14 cellular contexts compared by ENCODE assay signal in genomic region chr11:45060707-45061106, GRCh38.
DNase-seq lines count a peak whose midpoint lies in the region; ATAC-seq, FAIRE-seq and TF ChIP-seq lines count a peak whose summit lies in the region.
"Had no signal": no experiment of that assay in that cellular context is flagged by ENCODE, and none has a peak within 500 bp of the region (broad histone marks: within the 10 kb centered on the region; RNA-seq: fewer than 3 reads in every experiment).

No MANE protein-coding gene starts in this region.

- H4K91ac ChIP-seq in IMR-90 (ENCODE audit: insufficient read depth, low read depth, low read length), result no peak overlapping the region

- H3K4me1 ChIP-seq in A549 (0 out of 3 replicates have a peak, but pooled peaks cover 4% of the 10 kb centered on the region), IMR-90 (ENCODE audit: control insufficient read depth, insufficient read depth, low read length) (peaks cover 3% of the 10 kb centered on the region; the same call in 1 of the 2 replicates), neutrophil (ENCODE audit: control insufficient read depth in 1 of 2, insufficient read depth in 1 of 2, low read depth in 1 of 2, low read length in 1 of 2) (peaks cover 25 to 32% of the 10 kb centered on the region in 2 experiments), small intestine (ENCODE audit: control insufficient read depth in 2 of 2, insufficient read depth in 1 of 2, low read depth in 1 of 2, low read length in 1 of 2) (no peaks in the 10 kb centered on the region)
- H3K4me1 ChIP-seq: Caco-2, HAP-1 had no signal

- peak; percentile 68 for FAIRE-seq in A549 (lab: Jason Lieb, UNC)
- FAIRE-seq in small intestine (lab: Jason Lieb, UNC), result no peak
- FAIRE-seq: GM12891, H1 had no signal

- peaks cover 14% of the 10 kb centered on the region for H3K27me3 ChIP-seq in IMR-90 (ENCODE audit: control insufficient read depth, insufficient read depth, low read length)
- no peaks in the 10 kb centered on the region for H3K27me3 ChIP-seq in neutrophil
- H3K27me3 ChIP-seq in small intestine (ENCODE audit: control insufficient read depth in 2 of 2, insufficient read depth in 2 of 2, low read length in 2 of 2), result no peaks in the 10 kb centered on the region

- H3K9ac ChIP-seq in IMR-90 (ENCODE audit: low read depth, low read length), result no peak overlapping the region

- H3K4ac ChIP-seq in IMR-90 (ENCODE audit: low read depth, low read length), result no peak overlapping the region

- TF ChIP-seq CTCF in A549 (IDR thresholded peaks at IDR 0.05) (no peak), IMR-90 (conservative IDR thresholded peaks at IDR 0.05; ENCODE audit: low read depth, low read length) (no peak), neutrophil (IDR thresholded peaks at IDR 0.05) (no peak)

- dilution Hi-C loops in IMR-90 (cut with HindIII; ENCODE audit: low sequenced_read_pairs, unreplicated experiment), result no loop called here

- H3K23ac ChIP-seq in IMR-90 (ENCODE audit: low read depth, low read length), result no peak overlapping the region

- no peaks in the 10 kb centered on the region for H4K20me1 ChIP-seq in IMR-90 (ENCODE audit: insufficient read depth, low read length)

- no peaks in the 10 kb centered on the region; the same call in 2 of the 3 replicates for H3K9me3 ChIP-seq in A549
- peaks cover 3% of the 10 kb centered on the region for H3K9me3 ChIP-seq in IMR-90 (ENCODE audit: control insufficient read depth, insufficient read depth, low read length)
- H3K9me3 ChIP-seq in neutrophil, result no peaks in the 10 kb centered on the region
- H3K9me3 ChIP-seq in small intestine (ENCODE audit: control insufficient read depth, low read depth), result no peaks in the 10 kb centered on the region
- H3K9me3 ChIP-seq: Caco-2, HAP-1 had no signal

- TF ChIP-seq EP300 in A549 (IDR thresholded peaks at IDR 0.05), result no peak

- intact Hi-C loops in IMR-90 (cut with micrococcal nuclease), result no loop called here

- H3K4me2 ChIP-seq in A549 (no peak overlapping the region), IMR-90 (ENCODE audit: low read depth, low read length) (no peak overlapping the region)

- no peak overlapping the region for H2BK20ac ChIP-seq in IMR-90 (ENCODE audit: low read depth, low read length)

- DNase-seq in A549 (ENCODE audit: low read depth in 1 of 2, low spot score in 1 of 2), result no peak
- no peak for DNase-seq in IMR-90
- DNase-seq in small intestine, result no peak
- DNase-seq in pons (ENCODE audit: low spot score), result no peak
- DNase-seq: Caco-2; CD8-positive, alpha-beta T cell; DMS79 treated with DMSO at 0.1 percent for 48 hours; EL had no signal

- ATAC-seq in A549 (no peak), IMR-90 (ENCODE audit: low read depth) (no peak), esophagus mucosa (peak; percentile 72), GM18519 (IDR thresholded peaks at IDR 0.05; ENCODE audit: low FRiP score, unreplicated experiment) (no peak)
- ATAC-seq: CD8-positive, alpha-beta T cell had no signal

- no peak overlapping the region for H3K14ac ChIP-seq in IMR-90 (replicated peaks; ENCODE audit: low read depth, low read length)

- in situ Hi-C loops in IMR-90 (cut with MboI; ENCODE audit: low sequenced_read_pairs), result no loop called here

- H4K8ac ChIP-seq in IMR-90 (ENCODE audit: low read depth in 2 of 2, low read length in 2 of 2), result no peak overlapping the region

- H2AFZ ChIP-seq in IMR-90 (replicated peaks; ENCODE audit: low read length, poor library complexity), result no peak overlapping the region

- no peak overlapping the region for H2AK5ac ChIP-seq in IMR-90 (ENCODE audit: low read depth, low read length)

- no peaks in the 10 kb centered on the region for H3K79me1 ChIP-seq in IMR-90 (ENCODE audit: low read depth in 1 of 2, low read length in 2 of 2)

- POLR2A ChIA-PET in A549 (lab: Yijun Ruan, JAX), result no interaction called here
- POLR2A ChIA-PET in IMR-90 (lab: Charles Lee; ENCODE audit: unreplicated experiment), result no interaction called here

- 76% methylated on average over 8 of the region's 8 CpGs for WGBS in A549 (ENCODE audit: missing lambda C conversion rate)
- WGBS in IMR-90 (ENCODE audit: extremely low coverage in 2 of 2, insufficient read length in 1 of 2), 2 experiments, result no CpG with 5 or more reads among the region's 8 CpGs
- WGBS in small intestine, 3 donors, result 67 to 75% (median 71%) methylated on average over 8 of the region's 8 CpGs

- H3K9me1 ChIP-seq in IMR-90 (ENCODE audit: insufficient read depth, low read length), result no peaks in the 10 kb centered on the region

- H2AK9ac ChIP-seq in IMR-90 (replicated peaks; ENCODE audit: low read depth, low read length, poor library complexity), result no peak overlapping the region

- no peak overlapping the region for H2BK120ac ChIP-seq in IMR-90 (ENCODE audit: low read depth, low read length)

- CTCF ChIA-PET in A549 (lab: Yijun Ruan, JAX), result interaction anchor here (0.9 to 2.9 kb wide), 2 partner anchors 42 to 111 kb away, joined by 4 to 11 read pairs; no protein-coding TSS in a partner anchor
- CTCF ChIA-PET in IMR-90 (lab: Yijun Ruan, JAX), result no interaction called here

- H4K5ac ChIP-seq in IMR-90 (ENCODE audit: low read depth, low read length), result no peak overlapping the region

- H2BK5ac ChIP-seq in IMR-90 (ENCODE audit: low read depth, low read length, poor library complexity, severe bottlenecking), result no peak overlapping the region

- H3K36me3 ChIP-seq in IMR-90 (ENCODE audit: control insufficient read depth, insufficient read depth, low read length) (no peaks in the 10 kb centered on the region), neutrophil (no peaks in the 10 kb centered on the region), small intestine (ENCODE audit: control insufficient read depth in 2 of 2, insufficient read depth in 2 of 2, low read length in 2 of 2) (no peaks in the 10 kb centered on the region)
- H3K36me3 ChIP-seq: HAP-1 had no signal

- TF ChIP-seq RAD21 in A549 (conservative IDR thresholded peaks at IDR 0.05 in 1 of 2, IDR thresholded peaks at IDR 0.05 in 1 of 2), result no peak
- TF ChIP-seq RAD21 in IMR-90 (IDR thresholded peaks at IDR 0.05; ENCODE audit: low read length), result no peak

- BruUV-seq in IMR-90 (replicated peaks; lab: Mats Ljungman, UMichigan), result no TSS peak

- H3K18ac ChIP-seq in IMR-90 (ENCODE audit: low read depth, low read length), result peak overlapping the region; percentile 46; the same call in 1 of the 2 replicates

- H3K56ac ChIP-seq in IMR-90 (ENCODE audit: extremely low read depth, insufficient read depth, low read length), result no peak overlapping the region

- TF ChIP-seq POLR2A in A549 (IDR thresholded peaks at IDR 0.05; ENCODE audit: low read length) (no peak), IMR-90 (IDR thresholded peaks at IDR 0.05; ENCODE audit: low read depth, low read length) (no peak)

- no peak overlapping the region for H3K27ac ChIP-seq in A549
- H3K27ac ChIP-seq in IMR-90 (ENCODE audit: insufficient read depth, low read length), result no peak overlapping the region
- peak overlapping the region; percentile 69 for H3K27ac ChIP-seq in neutrophil
- H3K27ac ChIP-seq in small intestine (ENCODE audit: low read depth in 1 of 2, low read length in 1 of 2), result no peak overlapping the region

- H3K4me3 ChIP-seq in A549 (no peak overlapping the region), IMR-90 (ENCODE audit: insufficient read depth, low read depth, low read length) (no peak overlapping the region), neutrophil (ENCODE audit: low read depth in 1 of 2, low read length in 1 of 2) (no peak overlapping the region), small intestine (ENCODE audit: low read depth in 1 of 2, low read length in 2 of 2) (no peak overlapping the region)
- H3K4me3 ChIP-seq: HAP-1 had no signal

- no peak overlapping the region for H2BK15ac ChIP-seq in IMR-90 (ENCODE audit: low read depth, low read length)

TF ChIP-seq in A549, 52 proteins besides CTCF, POLR2A, EP300 and RAD21 (continues in another document):
- no peak for TF ChIP-seq TP53 (CRISPR knock-in tag; IDR thresholded peaks at IDR 0.05)
- no peak for TF ChIP-seq USF2 (IDR thresholded peaks at IDR 0.05)
- TF ChIP-seq HOXB13 (CRISPR knock-in tag; IDR thresholded peaks at IDR 0.05; ENCODE audit: low read depth), result no peak
- TF ChIP-seq PHF8 (IDR thresholded peaks at IDR 0.05; ENCODE audit: borderline replicate concordance, low read depth), result no peak
- TF ChIP-seq KDM5A (IDR thresholded peaks at IDR 0.05), result no peak

TF ChIP-seq in IMR-90, 13 proteins besides CTCF, POLR2A, EP300 and RAD21:
- TF ChIP-seq ELK1 (IDR thresholded peaks at IDR 0.05; ENCODE audit: borderline replicate concordance, low read depth, low read length) (no peak), BHLHE40 (IDR thresholded peaks at IDR 0.05; ENCODE audit: low read depth, low read length) (no peak), MXI1 (IDR thresholded peaks at IDR 0.05; ENCODE audit: borderline replicate concordance, low read depth, low read length) (no peak), NFE2L2 (IDR thresholded peaks at IDR 0.05; ENCODE audit: low read depth, low read length) (no peak), RFX5 (IDR thresholded peaks at IDR 0.05; ENCODE audit: low read depth, low read length) (no peak), CHD1 (IDR thresholded peaks at IDR 0.05; ENCODE audit: low read depth, low read length) (no peak), SMC3 (IDR thresholded peaks at IDR 0.05; ENCODE audit: low read depth, low read length) (no peak), RCOR1 (IDR thresholded peaks at IDR 0.05; ENCODE audit: insufficient replicate concordance, low read length) (no peak), FOS (IDR thresholded peaks at IDR 0.05; ENCODE audit: low read depth, low read length) (no peak), MAFK (IDR thresholded peaks at IDR 0.05; ENCODE audit: low read depth, low read length) (no peak), CEBPB (IDR thresholded peaks at IDR 0.05; ENCODE audit: low read depth, low read length) (no peak), USF2 (IDR thresholded peaks at IDR 0.05; ENCODE audit: low read depth, low read length) (no peak), MAZ (IDR thresholded peaks at IDR 0.05; ENCODE audit: borderline replicate concordance, low read depth, low read length) (no peak)
